8 cellular contexts compared by ENCODE assay signal in the genomic region with DNA sequence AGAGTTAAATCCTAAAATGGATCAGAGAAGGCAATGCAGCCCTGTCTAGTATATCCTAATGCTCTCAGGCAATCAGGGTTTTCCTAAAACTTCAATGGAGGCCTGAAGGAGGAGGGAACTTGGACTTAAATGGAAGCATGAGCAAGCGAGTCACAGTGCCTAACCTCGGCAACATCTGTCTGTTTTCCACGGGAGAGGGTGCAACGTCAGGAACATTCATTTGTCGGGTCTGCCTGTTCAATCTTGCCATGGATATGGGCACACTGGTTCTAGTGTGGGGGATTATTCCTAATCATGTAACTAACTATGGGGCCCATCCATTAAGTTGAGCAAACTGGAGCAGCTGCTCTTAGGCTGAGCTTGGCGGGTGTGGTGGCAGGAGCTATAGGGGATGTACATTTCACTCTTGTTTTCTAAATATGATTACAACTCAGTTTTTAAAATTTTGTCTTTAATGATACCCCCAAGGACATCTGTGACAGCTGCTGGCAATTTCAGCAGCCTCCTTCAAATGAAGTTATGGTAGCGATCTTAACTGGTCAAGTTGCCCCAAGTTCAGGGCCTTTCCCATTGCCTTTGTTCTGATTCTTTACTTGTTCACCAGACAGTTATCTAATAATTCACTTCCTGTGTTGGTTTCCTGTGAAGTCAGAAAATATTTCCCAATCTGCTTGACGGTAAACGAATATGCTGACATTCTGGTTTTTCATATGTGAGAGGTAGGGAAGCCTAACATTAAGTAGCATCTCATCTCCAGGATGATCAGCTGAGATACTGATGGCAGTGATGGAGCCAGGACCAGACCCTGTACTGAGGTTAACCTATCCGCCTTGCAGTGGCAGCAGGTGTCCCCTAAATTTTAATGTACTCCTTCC.
DNase-seq lines count a peak whose midpoint lies in the region; ATAC-seq lines count a peak whose summit lies in the region.
"Had no signal": no experiment of that assay in that cellular context is flagged by ENCODE, and none has a peak within 500 bp of the region (broad histone marks: within the 10 kb centered on the region; RNA-seq: fewer than 3 reads in every experiment).

No MANE protein-coding gene starts in this region.

- H3K36me3 Mint-ChIP-seq in stimulated activated effector memory CD8-positive, alpha-beta T cell treated with anti-CD3 and anti-CD28 coated beads, Interleukin-12 subunit alpha, Interleukin-12 subunit beta, amount 100 ng/mL, for 72 hours: no peaks in the 10 kb centered on the region
- H3K36me3 Mint-ChIP-seq: activated naive CD8-positive, alpha-beta T cell treated with anti-CD3 and anti-CD28 coated beads, Interleukin-2, amount 10 ng/mL, durations not matched to agents 7 days and 5 days had no signal

- no peaks in the 10 kb centered on the region for H3K9me3 Mint-ChIP-seq in stimulated activated effector memory CD8-positive, alpha-beta T cell treated with anti-CD3 and anti-CD28 coated beads, Interleukin-12 subunit alpha, Interleukin-12 subunit beta, amount 100 ng/mL, for 72 hours
- H3K9me3 Mint-ChIP-seq: activated naive CD8-positive, alpha-beta T cell treated with anti-CD3 and anti-CD28 coated beads, Interleukin-2, amount 10 ng/mL, durations not matched to agents 7 days and 5 days had no signal

- H3K4me3 ChIP-seq in duodenal mucosa (ENCODE audit: low read depth in 1 of 2, low read length in 2 of 2): no peak overlapping the region

- no peaks in the 10 kb centered on the region for H3K36me3 ChIP-seq in duodenal mucosa (ENCODE audit: control insufficient read depth in 1 of 2, insufficient read depth in 2 of 2, low read length in 2 of 2)

- DNase-seq in NOMO-1 treated with dmso at 0.1 percent for 144 hours (lab: John Stamatoyannopoulos, UW; ENCODE audit: unreplicated experiment) (peak; percentile 41), GOT3 (lab: John Stamatoyannopoulos, UW) (no peak), NCI-H2171 treated with DMSO at 0.1 percent for 48 hours (lab: John Stamatoyannopoulos, UW) (no peak)
- DNase-seq in stimulated activated effector memory CD8-positive, alpha-beta T cell treated with anti-CD3 and anti-CD28 coated beads, Interleukin-12 subunit alpha, Interleukin-12 subunit beta, amount 100 ng/mL, for 72 hours (ENCODE audit: low spot score in 2 of 2): no peak
- DNase-seq: activated naive CD8-positive, alpha-beta T cell treated with anti-CD3 and anti-CD28 coated beads, Interleukin-2, amount 10 ng/mL, durations not matched to agents 7 days and 5 days had no signal

- no peak overlapping the region for H3K9ac ChIP-seq in duodenal mucosa (ENCODE audit: low read depth in 1 of 2, low read length in 2 of 2)

- H3K27ac ChIP-seq in duodenal mucosa (ENCODE audit: low read depth, low read length): peak overlapping the region; percentile 50

- H3K27me3 ChIP-seq in duodenal mucosa (ENCODE audit: control insufficient read depth in 1 of 2, insufficient read depth in 2 of 2, low read length in 2 of 2): no peaks in the 10 kb centered on the region

- peak; percentile 9 for ATAC-seq in GM19468 (IDR thresholded peaks at IDR 0.05; ENCODE audit: extremely low read depth, unreplicated experiment)
- peak; percentile 64 for ATAC-seq in stimulated activated effector memory CD8-positive, alpha-beta T cell treated with anti-CD3 and anti-CD28 coated beads, Interleukin-12 subunit alpha, Interleukin-12 subunit beta, amount 100 ng/mL, for 72 hours
- ATAC-seq in HG03135 (IDR thresholded peaks at IDR 0.05; ENCODE audit: unreplicated experiment): no peak

- H3K4me1 ChIP-seq in duodenal mucosa (ENCODE audit: control insufficient read depth in 1 of 2, insufficient read depth in 2 of 2, low read length in 2 of 2): peaks cover 6 to 23% of the 10 kb centered on the region in 2 donors

- no peaks in the 10 kb centered on the region for H3K9me3 ChIP-seq in duodenal mucosa (ENCODE audit: control insufficient read depth in 1 of 2, low read length in 2 of 2)

- H3K4me1 Mint-ChIP-seq in stimulated activated effector memory CD8-positive, alpha-beta T cell treated with anti-CD3 and anti-CD28 coated beads, Interleukin-12 subunit alpha, Interleukin-12 subunit beta, amount 100 ng/mL, for 72 hours: peaks cover 38% of the 10 kb centered on the region

- H3K27ac Mint-ChIP-seq in stimulated activated effector memory CD8-positive, alpha-beta T cell treated with anti-CD3 and anti-CD28 coated beads, Interleukin-12 subunit alpha, Interleukin-12 subunit beta, amount 100 ng/mL, for 72 hours: peak overlapping the region; percentile 77
- H3K27ac Mint-ChIP-seq: activated naive CD8-positive, alpha-beta T cell treated with anti-CD3 and anti-CD28 coated beads, Interleukin-2, amount 10 ng/mL, durations not matched to agents 7 days and 5 days had no signal

- peak overlapping the region; percentile 47 for H3K4me3 Mint-ChIP-seq in stimulated activated effector memory CD8-positive, alpha-beta T cell treated with anti-CD3 and anti-CD28 coated beads, Interleukin-12 subunit alpha, Interleukin-12 subunit beta, amount 100 ng/mL, for 72 hours
- H3K4me3 Mint-ChIP-seq: activated naive CD8-positive, alpha-beta T cell treated with anti-CD3 and anti-CD28 coated beads, Interleukin-2, amount 10 ng/mL, durations not matched to agents 7 days and 5 days had no signal
